In the genomic region with DNA sequence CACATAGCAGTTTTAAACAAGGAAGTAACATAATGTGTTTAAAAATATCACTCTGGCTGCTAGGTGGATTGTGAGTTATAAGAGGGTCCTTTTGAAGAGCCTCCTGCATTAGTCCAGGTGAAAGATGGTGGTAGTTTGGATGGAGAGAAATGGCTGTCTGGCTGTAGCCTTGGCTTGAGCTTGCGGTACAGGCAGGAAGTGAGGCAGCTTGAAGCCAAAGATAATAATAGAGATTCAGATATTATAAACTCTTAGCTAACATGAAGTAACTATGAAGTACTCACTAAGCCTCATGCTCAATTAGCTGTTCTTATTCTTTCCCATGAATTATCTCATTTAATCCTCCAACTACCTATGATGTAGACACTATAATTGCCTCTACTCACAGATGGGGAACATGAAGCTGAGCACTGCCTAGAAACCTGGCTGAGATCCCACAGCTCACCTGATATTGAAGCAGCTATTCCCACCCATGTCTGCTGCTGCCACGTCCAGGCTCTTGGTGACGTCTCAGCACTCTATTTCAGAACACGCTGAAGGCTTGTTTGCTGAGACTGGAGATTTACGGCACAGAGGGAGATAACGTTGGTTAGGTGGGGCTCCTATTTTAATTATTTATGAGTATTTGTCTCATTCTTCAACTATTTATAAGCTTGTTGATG, we compare ENCODE assay signal across 21 cellular contexts. TPM values are rescaled to one million over a fixed set of nuclear protein-coding genes. Genes with fewer than 3 reads are reported as not detected.
DNase-seq lines count a peak whose midpoint lies in the region; ATAC-seq, FAIRE-seq and TF ChIP-seq lines count a peak whose summit lies in the region.
"Had no signal": no experiment of that assay in that cellular context is flagged by ENCODE, and none has a peak within 500 bp of the region (broad histone marks: within the 10 kb centered on the region; RNA-seq: fewer than 3 reads in every experiment).

No MANE protein-coding gene starts in this region.

- intact Hi-C loops in ascending aorta (cut with DNase I), result no loop called here
- intact Hi-C loops in right cardiac atrium (cut with DNase I), result loop anchor here in 1 of 4 donors (2.0 kb wide), 1 partner anchor 40 kb away; no protein-coding TSS in a partner anchor

- no peak for TF ChIP-seq CTCF in ascending aorta (IDR thresholded peaks at IDR 0.05)
- no peak for TF ChIP-seq CTCF in fibroblast of pulmonary artery (IDR thresholded peaks at IDR 0.05; ENCODE audit: low read length, missing control alignments)
- TF ChIP-seq CTCF in GM20000 (IDR thresholded peaks at IDR 0.05; ENCODE audit: extremely low read depth, missing control alignments), result no peak

- DNase-seq in ascending aorta (ENCODE audit: low spot score in 2 of 2) (no peak), fibroblast of pulmonary artery (ENCODE audit: low read depth) (peak; percentile 1), right cardiac atrium (no peak), small intestine (peak; percentile 38), SW480 (ENCODE audit: low spot score) (no peak), GM20000 (ENCODE audit: low spot score) (no peak), HTR-8/SVneo (ENCODE audit: insufficient read length, low spot score) (no peak)
- DNase-seq in activated CD4-positive, alpha-beta T cell treated with anti-CD3 and anti-CD28 coated beads for 48 hours, result no peak
- DNase-seq: Calu3; CD8-positive, alpha-beta T cell; NCI-H1417; NCI-H187 treated with DMSO at 0.1 percent for 48 hours; NCI-H345; NCI-H526 treated with DMSO at 0.1 percent for 48 hours had no signal

- H3K4me1 ChIP-seq in ascending aorta (peaks cover 0 to 5% of the 10 kb centered on the region in 2 donors), right cardiac atrium (ENCODE audit: control insufficient read depth, insufficient read depth, low read length) (no peaks in the 10 kb centered on the region), small intestine (ENCODE audit: control insufficient read depth in 2 of 2, insufficient read depth in 1 of 2, low read depth in 1 of 2, low read length in 1 of 2) (no peaks in the 10 kb centered on the region)

- H3K36me3 ChIP-seq in ascending aorta, result no peaks in the 10 kb centered on the region
- no peaks in the 10 kb centered on the region for H3K36me3 ChIP-seq in small intestine (ENCODE audit: control insufficient read depth in 2 of 2, insufficient read depth in 2 of 2, low read length in 2 of 2)
- H3K36me3 ChIP-seq: BLaER1 treated with 17β-estradiol and CSF1 and Interleukin-3, amounts not matched to agents 10 nM and 100 nM had no signal

- H3K9me3 ChIP-seq in ascending aorta (no peaks in the 10 kb centered on the region), right cardiac atrium (ENCODE audit: control insufficient read depth, low read length) (no peaks in the 10 kb centered on the region), small intestine (ENCODE audit: control insufficient read depth, low read depth) (no peaks in the 10 kb centered on the region)
- H3K9me3 ChIP-seq: BLaER1 treated with 17β-estradiol and CSF1 and Interleukin-3, amounts not matched to agents 10 nM and 100 nM had no signal

- H3K4me3 ChIP-seq in ascending aorta, result no peak overlapping the region
- no peak overlapping the region for H3K4me3 ChIP-seq in fibroblast of pulmonary artery (replicated peaks; ENCODE audit: low read depth, low read length)
- H3K4me3 ChIP-seq in right cardiac atrium (ENCODE audit: low read length), result no peak overlapping the region
- no peak overlapping the region for H3K4me3 ChIP-seq in small intestine (ENCODE audit: low read depth in 1 of 2, low read length in 2 of 2)
- H3K4me3 ChIP-seq: BLaER1 treated with 17β-estradiol and CSF1 and Interleukin-3, amounts not matched to agents 10 nM and 100 nM; GM12878; SK-N-MC had no signal

- H3K27ac ChIP-seq in ascending aorta (peak overlapping the region; percentile 0 to 42), right cardiac atrium (ENCODE audit: low read length) (peak overlapping the region; percentile 28), small intestine (ENCODE audit: low read depth in 1 of 2, low read length in 1 of 2) (no peak overlapping the region)
- H3K27ac ChIP-seq: BLaER1 treated with 17β-estradiol and CSF1 and Interleukin-3, amounts not matched to agents 10 nM and 100 nM; KMS-11; SK-N-MC had no signal

- no peaks in the 10 kb centered on the region for H3K27me3 ChIP-seq in ascending aorta
- H3K27me3 ChIP-seq in right cardiac atrium (ENCODE audit: control insufficient read depth, insufficient read depth), result no peaks in the 10 kb centered on the region
- no peaks in the 10 kb centered on the region for H3K27me3 ChIP-seq in small intestine (ENCODE audit: control insufficient read depth in 2 of 2, insufficient read depth in 2 of 2, low read length in 2 of 2)
- H3K27me3 ChIP-seq: BLaER1 treated with 17β-estradiol and CSF1 and Interleukin-3, amounts not matched to agents 10 nM and 100 nM had no signal

- no peak for FAIRE-seq in small intestine (lab: Jason Lieb, UNC)
- FAIRE-seq in HTR-8/SVneo (lab: Jason Lieb, UNC), result no peak
- FAIRE-seq: GM12878, H1 had no signal

- 63% methylated on average over 6 of the region's 6 CpGs for whole genome bisulfite sequencing in right cardiac atrium
- 28 to 53% (median 43%) methylated on average over 6 of the region's 6 CpGs for WGBS in small intestine, 3 donors

- ATAC-seq in right cardiac atrium, result peak; percentile 56 to 65
- ATAC-seq: CD8-positive, alpha-beta T cell; GM12878; Panc1 had no signal

RNA-seq across cellular contexts. Expression of a gene that starts 10.4 kb away (rescaled TPM):
- not detected for total RNA-seq in ascending aorta
- not detected for total RNA-seq in right cardiac atrium
- not detected for polyA plus RNA-seq in right cardiac atrium
- not detected for polyA plus RNA-seq in small intestine
- total RNA-seq: A673; Calu3; CD8-positive, alpha-beta T cell; GM12878; H1 had no signal
- polyA plus RNA-seq: GM12878, H1 had no signal

Comparison
In these comparisons a context has a peak if more than half of its experiments do, and no peak if none do; other contexts are left out.
1. DNase-seq: peak in fibroblast of pulmonary artery (single experiment) and small intestine (single experiment); none in ascending aorta (0 of 2), right cardiac atrium (0 of 3), SW480 (single experiment), GM20000 (single experiment), HTR-8/SVneo (single experiment) and activated CD4-positive, alpha-beta T cell treated with anti-CD3 and anti-CD28 coated beads for 48 hours (single experiment).
2. H3K27ac ChIP-seq: peak in ascending aorta (2 of 2) and right cardiac atrium (single experiment); none in small intestine (0 of 2).